In the genomic region with DNA sequence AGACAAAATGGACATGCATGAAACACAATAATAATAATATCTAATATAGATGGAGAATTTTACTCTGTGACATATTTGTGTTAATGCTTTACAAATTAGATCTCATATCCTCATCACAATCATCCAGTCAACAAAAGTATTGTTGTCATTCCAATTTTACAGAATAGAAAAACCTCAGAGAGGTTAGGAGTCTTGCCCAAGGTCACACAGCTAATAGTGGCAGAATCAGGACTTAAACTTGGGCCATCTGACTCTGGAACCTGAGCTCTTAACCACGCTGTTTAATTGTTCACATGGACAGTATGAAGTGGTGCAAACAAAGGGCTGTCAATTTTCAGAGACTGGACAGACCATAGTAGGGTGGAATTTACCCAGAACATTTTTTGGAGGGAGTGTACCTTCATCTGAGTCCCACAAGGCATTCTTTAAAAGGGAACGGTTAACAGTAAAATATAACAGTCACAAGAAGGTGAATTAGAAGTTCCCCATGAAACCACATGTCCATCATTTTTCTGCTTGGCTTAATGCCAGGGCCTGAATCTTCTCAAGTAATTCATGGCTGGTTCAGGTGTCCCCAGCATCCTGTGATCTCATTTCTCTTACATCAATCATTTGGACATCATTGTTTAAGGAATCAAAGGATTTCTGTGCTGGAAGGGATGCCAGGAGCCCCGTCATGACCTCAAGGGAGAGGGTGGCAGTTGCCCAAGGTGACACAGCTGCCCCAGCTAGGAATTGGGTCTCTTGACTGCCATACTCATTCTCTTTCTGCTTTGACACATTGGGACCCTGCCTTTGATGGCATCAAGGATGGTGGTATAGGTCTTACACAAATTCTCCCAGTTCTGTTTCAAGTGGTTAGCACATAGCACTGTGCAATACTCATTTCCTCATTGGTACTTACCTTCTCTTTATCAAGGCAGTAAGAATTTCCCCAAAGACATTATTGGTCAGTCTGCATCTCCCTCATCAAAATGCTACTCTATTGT, we compare ENCODE assay signal across 11 cellular contexts. TPM values are rescaled to one million over a fixed set of nuclear protein-coding genes. Genes with fewer than 3 reads are reported as not detected.
DNase-seq lines count a peak whose midpoint lies in the region; ATAC-seq and TF ChIP-seq lines count a peak whose summit lies in the region.
"Had no signal": no experiment of that assay in that cellular context is flagged by ENCODE, and none has a peak within 500 bp of the region (broad histone marks: within the 10 kb centered on the region; RNA-seq: fewer than 3 reads in every experiment).

No MANE protein-coding gene starts in this region.

- ATAC-seq in GM18907 (IDR thresholded peaks at IDR 0.05; ENCODE audit: unreplicated experiment) (peak; percentile 78), HG02938 (IDR thresholded peaks at IDR 0.05; ENCODE audit: unreplicated experiment) (peak; percentile 64), gastroesophageal sphincter (no peak)

- H3K4me1 ChIP-seq in BLaER1 treated with 17β-estradiol and CSF1 and Interleukin-3, amounts not matched to agents 10 nM and 100 nM: peaks cover 12 to 22% (median 15%) of the 10 kb centered on the region in 10 experiments; a peak in 19 of 20 replicates
- H3K4me1 ChIP-seq in OCI-LY7 (ENCODE audit: insufficient read depth, low read length, poor library complexity, severe bottlenecking) (peaks cover 47% of the 10 kb centered on the region), gastroesophageal sphincter (no peaks in the 10 kb centered on the region), tibial nerve (peaks cover 0 to 9% (median 0%) of the 10 kb centered on the region in 4 donors)
- H3K4me1 ChIP-seq: tibial artery had no signal

- H3K27ac ChIP-seq in BLaER1 treated with 17β-estradiol and CSF1 and Interleukin-3, amounts not matched to agents 10 nM and 100 nM: no peak overlapping the region
- no peak overlapping the region for H3K27ac ChIP-seq in OCI-LY7 (ENCODE audit: low read depth, low read length, poor library complexity, severe bottlenecking)
- H3K27ac ChIP-seq in gastroesophageal sphincter: no peak overlapping the region
- no peak overlapping the region for H3K27ac ChIP-seq in tibial nerve
- H3K27ac ChIP-seq: tibial artery had no signal

- TF ChIP-seq POLR2A in gastroesophageal sphincter (IDR thresholded peaks at IDR 0.05): no peak
- no peak for TF ChIP-seq POLR2A in tibial nerve (IDR thresholded peaks at IDR 0.05)

- H3K9me2 ChIP-seq in OCI-LY7 (ENCODE audit: insufficient read depth, low read length): no peaks in the 10 kb centered on the region

- TF ChIP-seq EP300 in gastroesophageal sphincter (IDR thresholded peaks at IDR 0.05) (no peak), tibial nerve (IDR thresholded peaks at IDR 0.05) (no peak)

- CTCF ChIA-PET in OCI-LY7 (lab: Charles Lee; ENCODE audit: unreplicated experiment): interaction anchor here (4.1 kb wide), 1 partner anchor 11 kb away, joined by 56 read pairs; no protein-coding TSS in a partner anchor

- H3K9me3 ChIP-seq in BLaER1 treated with 17β-estradiol and CSF1 and Interleukin-3, amounts not matched to agents 10 nM and 100 nM (replicated peaks in 1 of 11): no peaks in the 10 kb centered on the region
- no peaks in the 10 kb centered on the region for H3K9me3 ChIP-seq in OCI-LY7 (ENCODE audit: low read length)
- H3K9me3 ChIP-seq in gastroesophageal sphincter: no peaks in the 10 kb centered on the region
- no peaks in the 10 kb centered on the region for H3K9me3 ChIP-seq in MG63
- no peaks in the 10 kb centered on the region for H3K9me3 ChIP-seq in tibial nerve
- H3K9me3 ChIP-seq: tibial artery had no signal

- peak; percentile 50 for DNase-seq in OCI-LY7 (ENCODE audit: low spot score)
- DNase-seq in NCI-H345 (lab: John Stamatoyannopoulos, UW): no peak
- no peak for DNase-seq in MG63
- DNase-seq in tibial nerve (ENCODE audit: low spot score in 2 of 2): no peak
- DNase-seq: CD4-positive, CD25-positive, alpha-beta regulatory T cell; stimulated activated CD4-positive, alpha-beta T cell treated with anti-CD3 and anti-CD28 coated beads, Interleukin-4, amount 100 ng/mL, for 1 hour; tibial artery had no signal

- no peaks in the 10 kb centered on the region for H3K36me3 ChIP-seq in BLaER1 treated with 17β-estradiol and CSF1 and Interleukin-3, amounts not matched to agents 10 nM and 100 nM
- H3K36me3 ChIP-seq in OCI-LY7 (ENCODE audit: insufficient read depth, low read length) (no peaks in the 10 kb centered on the region), gastroesophageal sphincter (no peaks in the 10 kb centered on the region), MG63 (no peaks in the 10 kb centered on the region), tibial nerve (no peaks in the 10 kb centered on the region)
- H3K36me3 ChIP-seq: tibial artery had no signal

- WGBS in gastroesophageal sphincter (ENCODE audit: low coverage in 1 of 2), 2 donors: 64 to 71% methylated on average over 2 to 3 of the region's 3 CpGs
- WGBS in tibial nerve, 2 donors: 74 to 77% methylated on average over 3 of the region's 3 CpGs

- peak overlapping the region; percentile 65; the same call in 1 of the 2 replicates for H2AFZ ChIP-seq in OCI-LY7 (ENCODE audit: low read length)

- BruUV-seq in OCI-LY7 (replicated peaks; lab: Mats Ljungman, UMichigan): no TSS peak

- H3K4me2 ChIP-seq in BLaER1 treated with 17β-estradiol and CSF1 and Interleukin-3, amounts not matched to agents 10 nM and 100 nM: peak overlapping the region in 10 of 11 experiments; percentile 9 to 52 (median 34); a peak in 16 of 22 replicates
- peak overlapping the region; percentile 35 for H3K4me2 ChIP-seq in OCI-LY7 (ENCODE audit: low read length)

- H3K27me3 ChIP-seq in BLaER1 treated with 17β-estradiol and CSF1 and Interleukin-3, amounts not matched to agents 10 nM and 100 nM: no peaks in the 10 kb centered on the region
- H3K27me3 ChIP-seq in gastroesophageal sphincter (peaks cover 74% of the 10 kb centered on the region), MG63 (no peaks in the 10 kb centered on the region), tibial nerve (peaks cover 0 to 47% of the 10 kb centered on the region in 2 donors)

- intact Hi-C loops in OCI-LY7 (cut with micrococcal nuclease; ENCODE audit: unreplicated experiment): loop anchor here (5.0 to 10.0 kb wide), 4 partner anchors 153 to 1315 kb away; a partner anchor contains a TSS

- no peaks in the 10 kb centered on the region for H4K20me1 ChIP-seq in BLaER1 treated with 17β-estradiol and CSF1 and Interleukin-3, amounts not matched to agents 10 nM and 100 nM
- H4K20me1 ChIP-seq in OCI-LY7 (ENCODE audit: insufficient read depth, low read length): no peaks in the 10 kb centered on the region

- H3K9ac ChIP-seq in BLaER1 treated with 17β-estradiol and CSF1 and Interleukin-3, amounts not matched to agents 10 nM and 100 nM: no peak overlapping the region

- POLR2A ChIA-PET in OCI-LY7 (lab: Charles Lee): interaction anchor here (1.1 to 4.8 kb wide), 3 partner anchors 11 to 22 kb away, joined by 4 to 72 read pairs (median 18); no protein-coding TSS in a partner anchor

- no peak overlapping the region for H3K4me3 ChIP-seq in BLaER1 treated with 17β-estradiol and CSF1 and Interleukin-3, amounts not matched to agents 10 nM and 100 nM
- H3K4me3 ChIP-seq in OCI-LY7 (ENCODE audit: low read depth, low read length, poor library complexity, severe bottlenecking) (no peak overlapping the region), gastroesophageal sphincter (no peak overlapping the region), MG63 (no peak overlapping the region), tibial nerve (no peak overlapping the region)
- H3K4me3 ChIP-seq: tibial artery had no signal

- no peaks in the 10 kb centered on the region for H3K79me2 ChIP-seq in OCI-LY7 (ENCODE audit: insufficient read depth, low read depth, low read length)

- no peak for TF ChIP-seq CTCF in OCI-LY7 (conservative IDR thresholded peaks at IDR 0.05; ENCODE audit: low read length)
- no peak for TF ChIP-seq CTCF in gastroesophageal sphincter (IDR thresholded peaks at IDR 0.05)
- no peak for TF ChIP-seq CTCF in tibial nerve (IDR thresholded peaks at IDR 0.05)

RNA-seq across cellular contexts. Expression of a gene that starts 35.6 kb away (rescaled TPM):
- total RNA-seq in OCI-LY7 (2014; rRNA removed; shearing (Covaris generic)): 25.6 and 28.2 TPM in 2 replicates
- total RNA-seq in OCI-LY7 (2022): 50.0 and 53.8 TPM in 2 replicates
- total RNA-seq in gastroesophageal sphincter: 10 to 100 TPM; 13.2 to 18.8 (median 16.1) TPM
- total RNA-seq in MG63 (2014; rRNA removed; shearing (Covaris generic); ENCODE audit: low replicate concordance): 12.2 and 13.2 TPM in 2 replicates
- total RNA-seq in tibial nerve: 10 to 100 TPM; 17.3 to 30.3 (median 23.6) TPM

RNA-seq across cellular contexts. Expression of a gene that starts 38.8 kb away (rescaled TPM):
- total RNA-seq in OCI-LY7 (2014; rRNA removed; shearing (Covaris generic)): 3.4 and 5.9 TPM in 2 replicates
- total RNA-seq in OCI-LY7 (2022): 17.4 and 21.2 TPM in 2 replicates
- total RNA-seq in gastroesophageal sphincter: 10 to 100 TPM; 10.6 to 18.5 (median 15.5) TPM
- total RNA-seq in MG63 (2014; rRNA removed; shearing (Covaris generic); ENCODE audit: low replicate concordance): 5.7 and 7.7 TPM in 2 replicates
- total RNA-seq in tibial nerve: 10 to 100 TPM; 10.5 to 18.6 (median 13.4) TPM
